ENCODE assay signal across 1 cellular context in the genomic region with DNA sequence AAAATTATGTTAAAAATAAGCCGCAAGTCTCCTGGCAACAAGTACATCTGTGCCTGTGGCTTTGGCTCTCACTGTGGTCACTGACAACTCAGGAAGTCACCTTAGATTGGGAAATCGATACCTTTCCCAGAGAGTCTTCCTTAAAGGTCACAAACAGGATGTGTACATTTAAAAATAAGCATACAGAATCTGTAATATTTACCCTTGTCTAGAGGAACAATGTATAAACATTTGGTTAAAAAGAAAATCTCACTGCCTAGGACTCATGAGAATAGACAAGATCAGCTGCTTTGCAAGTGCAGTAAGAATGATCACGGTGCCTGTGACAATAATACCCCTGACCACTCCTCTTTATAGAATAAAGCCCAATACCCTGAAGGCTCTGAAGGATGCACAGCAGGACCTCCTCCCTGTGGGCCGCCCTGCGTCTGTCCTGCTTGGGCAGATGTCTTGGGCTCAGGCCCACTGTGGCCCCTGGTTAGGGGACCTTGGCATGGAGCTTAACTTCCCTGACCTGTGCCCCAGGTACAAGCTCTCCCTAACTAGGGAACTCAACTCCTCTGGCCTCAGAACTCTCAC.
A peak's percentile ranks its signal among the peaks of the same experiment; 100 is the strongest.
TF ChIP-seq lines count a peak whose summit lies in the region.

No MANE protein-coding gene starts in this region.

TF ChIP-seq in HepG2, 621 proteins besides CTCF, POLR2A, EP300 and RAD21 (continued from another document and continues in another):
- no peak for TF ChIP-seq TBP (CRISPR knock-in tag; IDR thresholded peaks at IDR 0.05)
- TF ChIP-seq ZNF441 (CRISPR knock-in tag; IDR thresholded peaks at IDR 0.05; ENCODE audit: borderline replicate concordance) = no peak
- TF ChIP-seq, protein P1, sequence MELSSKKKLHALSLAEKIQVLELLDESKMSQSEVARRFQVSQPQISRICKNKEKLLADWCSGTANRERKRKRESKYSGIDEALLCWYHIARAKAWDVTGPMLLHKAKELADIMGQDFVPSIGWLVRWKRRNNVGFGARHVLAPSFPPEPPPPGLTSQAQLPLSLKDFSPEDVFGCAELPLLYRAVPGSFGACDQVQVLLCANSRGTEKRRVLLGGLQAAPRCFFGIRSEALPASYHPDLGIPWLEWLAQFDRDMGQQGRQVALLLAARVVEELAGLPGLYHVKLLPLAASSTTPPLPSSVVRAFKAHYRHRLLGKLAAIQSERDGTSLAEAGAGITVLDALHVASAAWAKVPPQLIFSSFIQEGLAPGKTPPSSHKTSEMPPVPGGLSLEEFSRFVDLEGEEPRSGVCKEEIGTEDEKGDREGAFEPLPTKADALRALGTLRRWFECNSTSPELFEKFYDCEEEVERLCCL (CRISPR knock-in tag; IDR thresholded peaks at IDR 0.05; ENCODE audit: borderline replicate concordance) = no peak
- peak; percentile 95 for TF ChIP-seq ETV5 (CRISPR knock-in tag; IDR thresholded peaks at IDR 0.05; ENCODE audit: borderline replicate concordance)
- TF ChIP-seq ZNF326 (CRISPR knock-in tag; IDR thresholded peaks at IDR 0.05; ENCODE audit: borderline replicate concordance) = no peak
- TF ChIP-seq, protein P2, sequence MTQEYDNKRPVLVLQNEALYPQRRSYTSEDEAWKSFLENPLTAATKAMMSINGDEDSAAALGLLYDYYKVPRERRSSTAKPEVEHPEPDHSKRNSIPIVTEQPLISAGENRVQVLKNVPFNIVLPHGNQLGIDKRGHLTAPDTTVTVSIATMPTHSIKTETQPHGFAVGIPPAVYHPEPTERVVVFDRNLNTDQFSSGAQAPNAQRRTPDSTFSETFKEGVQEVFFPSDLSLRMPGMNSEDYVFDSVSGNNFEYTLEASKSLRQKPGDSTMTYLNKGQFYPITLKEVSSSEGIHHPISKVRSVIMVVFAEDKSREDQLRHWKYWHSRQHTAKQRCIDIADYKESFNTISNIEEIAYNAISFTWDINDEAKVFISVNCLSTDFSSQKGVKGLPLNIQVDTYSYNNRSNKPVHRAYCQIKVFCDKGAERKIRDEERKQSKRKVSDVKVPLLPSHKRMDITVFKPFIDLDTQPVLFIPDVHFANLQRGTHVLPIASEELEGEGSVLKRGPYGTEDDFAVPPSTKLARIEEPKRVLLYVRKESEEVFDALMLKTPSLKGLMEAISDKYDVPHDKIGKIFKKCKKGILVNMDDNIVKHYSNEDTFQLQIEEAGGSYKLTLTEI (CRISPR knock-in tag; conservative IDR thresholded peaks at IDR 0.05) = no peak
- TF ChIP-seq NPAS2 (CRISPR knock-in tag; IDR thresholded peaks at IDR 0.05; ENCODE audit: borderline replicate concordance) = no peak
- TF ChIP-seq, protein P3, sequence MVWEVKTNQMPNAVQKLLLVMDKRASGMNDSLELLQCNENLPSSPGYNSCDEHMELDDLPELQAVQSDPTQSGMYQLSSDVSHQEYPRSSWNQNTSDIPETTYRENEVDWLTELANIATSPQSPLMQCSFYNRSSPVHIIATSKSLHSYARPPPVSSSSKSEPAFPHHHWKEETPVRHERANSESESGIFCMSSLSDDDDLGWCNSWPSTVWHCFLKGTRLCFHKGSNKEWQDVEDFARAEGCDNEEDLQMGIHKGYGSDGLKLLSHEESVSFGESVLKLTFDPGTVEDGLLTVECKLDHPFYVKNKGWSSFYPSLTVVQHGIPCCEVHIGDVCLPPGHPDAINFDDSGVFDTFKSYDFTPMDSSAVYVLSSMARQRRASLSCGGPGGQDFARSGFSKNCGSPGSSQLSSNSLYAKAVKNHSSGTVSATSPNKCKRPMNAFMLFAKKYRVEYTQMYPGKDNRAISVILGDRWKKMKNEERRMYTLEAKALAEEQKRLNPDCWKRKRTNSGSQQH (CRISPR knock-in tag; IDR thresholded peaks at IDR 0.05; ENCODE audit: low read depth) = no peak
- no peak for TF ChIP-seq CEBPB (IDR thresholded peaks at IDR 0.05; ENCODE audit: borderline replicate concordance, low read depth, low read length)
- TF ChIP-seq, protein P4, sequence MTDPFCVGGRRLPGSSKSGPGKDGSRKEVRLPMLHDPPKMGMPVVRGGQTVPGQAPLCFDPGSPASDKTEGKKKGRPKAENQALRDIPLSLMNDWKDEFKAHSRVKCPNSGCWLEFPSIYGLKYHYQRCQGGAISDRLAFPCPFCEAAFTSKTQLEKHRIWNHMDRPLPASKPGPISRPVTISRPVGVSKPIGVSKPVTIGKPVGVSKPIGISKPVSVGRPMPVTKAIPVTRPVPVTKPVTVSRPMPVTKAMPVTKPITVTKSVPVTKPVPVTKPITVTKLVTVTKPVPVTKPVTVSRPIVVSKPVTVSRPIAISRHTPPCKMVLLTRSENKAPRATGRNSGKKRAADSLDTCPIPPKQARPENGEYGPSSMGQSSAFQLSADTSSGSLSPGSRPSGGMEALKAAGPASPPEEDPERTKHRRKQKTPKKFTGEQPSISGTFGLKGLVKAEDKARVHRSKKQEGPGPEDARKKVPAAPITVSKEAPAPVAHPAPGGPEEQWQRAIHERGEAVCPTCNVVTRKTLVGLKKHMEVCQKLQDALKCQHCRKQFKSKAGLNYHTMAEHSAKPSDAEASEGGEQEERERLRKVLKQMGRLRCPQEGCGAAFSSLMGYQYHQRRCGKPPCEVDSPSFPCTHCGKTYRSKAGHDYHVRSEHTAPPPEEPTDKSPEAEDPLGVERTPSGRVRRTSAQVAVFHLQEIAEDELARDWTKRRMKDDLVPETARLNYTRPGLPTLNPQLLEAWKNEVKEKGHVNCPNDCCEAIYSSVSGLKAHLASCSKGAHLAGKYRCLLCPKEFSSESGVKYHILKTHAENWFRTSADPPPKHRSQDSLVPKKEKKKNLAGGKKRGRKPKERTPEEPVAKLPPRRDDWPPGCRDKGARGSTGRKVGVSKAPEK (CRISPR knock-in tag; IDR thresholded peaks at IDR 0.05; ENCODE audit: borderline replicate concordance) = no peak
- 0 out of 2 replicates have a peak, but pooled peaks have one; percentile 40 for TF ChIP-seq ISL2 (CRISPR knock-in tag; IDR thresholded peaks at IDR 0.05)
- TF ChIP-seq MBD4 (IDR thresholded peaks at IDR 0.05; ENCODE audit: borderline replicate concordance, low read length) = peak; percentile 76; the same call in 1 of the 2 replicates
- TF ChIP-seq, protein P5, sequence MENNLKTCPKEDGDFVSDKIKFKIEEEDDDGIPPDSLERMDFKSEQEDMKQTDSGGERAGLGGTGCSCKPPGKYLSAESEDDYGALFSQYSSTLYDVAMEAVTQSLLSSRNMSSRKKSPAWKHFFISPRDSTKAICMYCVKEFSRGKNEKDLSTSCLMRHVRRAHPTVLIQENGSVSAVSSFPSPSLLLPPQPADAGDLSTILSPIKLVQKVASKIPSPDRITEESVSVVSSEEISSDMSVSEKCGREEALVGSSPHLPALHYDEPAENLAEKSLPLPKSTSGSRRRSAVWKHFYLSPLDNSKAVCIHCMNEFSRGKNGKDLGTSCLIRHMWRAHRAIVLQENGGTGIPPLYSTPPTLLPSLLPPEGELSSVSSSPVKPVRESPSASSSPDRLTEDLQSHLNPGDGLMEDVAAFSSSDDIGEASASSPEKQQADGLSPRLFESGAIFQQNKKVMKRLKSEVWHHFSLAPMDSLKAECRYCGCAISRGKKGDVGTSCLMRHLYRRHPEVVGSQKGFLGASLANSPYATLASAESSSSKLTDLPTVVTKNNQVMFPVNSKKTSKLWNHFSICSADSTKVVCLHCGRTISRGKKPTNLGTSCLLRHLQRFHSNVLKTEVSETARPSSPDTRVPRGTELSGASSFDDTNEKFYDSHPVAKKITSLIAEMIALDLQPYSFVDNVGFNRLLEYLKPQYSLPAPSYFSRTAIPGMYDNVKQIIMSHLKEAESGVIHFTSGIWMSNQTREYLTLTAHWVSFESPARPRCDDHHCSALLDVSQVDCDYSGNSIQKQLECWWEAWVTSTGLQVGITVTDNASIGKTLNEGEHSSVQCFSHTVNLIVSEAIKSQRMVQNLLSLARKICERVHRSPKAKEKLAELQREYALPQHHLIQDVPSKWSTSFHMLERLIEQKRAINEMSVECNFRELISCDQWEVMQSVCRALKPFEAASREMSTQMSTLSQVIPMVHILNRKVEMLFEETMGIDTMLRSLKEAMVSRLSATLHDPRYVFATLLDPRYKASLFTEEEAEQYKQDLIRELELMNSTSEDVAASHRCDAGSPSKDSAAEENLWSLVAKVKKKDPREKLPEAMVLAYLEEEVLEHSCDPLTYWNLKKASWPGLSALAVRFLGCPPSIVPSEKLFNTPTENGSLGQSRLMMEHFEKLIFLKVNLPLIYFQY (CRISPR knock-in tag; IDR thresholded peaks at IDR 0.05; ENCODE audit: borderline replicate concordance) = no peak
- TF ChIP-seq GATAD1 (CRISPR knock-in tag; IDR thresholded peaks at IDR 0.05) = no peak
- TF ChIP-seq HDAC2 (CRISPR knock-in tag; IDR thresholded peaks at IDR 0.05) = peak; percentile 34; the same call in 1 of the 2 replicates
- TF ChIP-seq MAFK (conservative IDR thresholded peaks at IDR 0.05 in 1 of 2, IDR thresholded peaks at IDR 0.05 in 1 of 2; ENCODE audit: low read length in 2 of 2) = no peak
- TF ChIP-seq, protein P6, sequence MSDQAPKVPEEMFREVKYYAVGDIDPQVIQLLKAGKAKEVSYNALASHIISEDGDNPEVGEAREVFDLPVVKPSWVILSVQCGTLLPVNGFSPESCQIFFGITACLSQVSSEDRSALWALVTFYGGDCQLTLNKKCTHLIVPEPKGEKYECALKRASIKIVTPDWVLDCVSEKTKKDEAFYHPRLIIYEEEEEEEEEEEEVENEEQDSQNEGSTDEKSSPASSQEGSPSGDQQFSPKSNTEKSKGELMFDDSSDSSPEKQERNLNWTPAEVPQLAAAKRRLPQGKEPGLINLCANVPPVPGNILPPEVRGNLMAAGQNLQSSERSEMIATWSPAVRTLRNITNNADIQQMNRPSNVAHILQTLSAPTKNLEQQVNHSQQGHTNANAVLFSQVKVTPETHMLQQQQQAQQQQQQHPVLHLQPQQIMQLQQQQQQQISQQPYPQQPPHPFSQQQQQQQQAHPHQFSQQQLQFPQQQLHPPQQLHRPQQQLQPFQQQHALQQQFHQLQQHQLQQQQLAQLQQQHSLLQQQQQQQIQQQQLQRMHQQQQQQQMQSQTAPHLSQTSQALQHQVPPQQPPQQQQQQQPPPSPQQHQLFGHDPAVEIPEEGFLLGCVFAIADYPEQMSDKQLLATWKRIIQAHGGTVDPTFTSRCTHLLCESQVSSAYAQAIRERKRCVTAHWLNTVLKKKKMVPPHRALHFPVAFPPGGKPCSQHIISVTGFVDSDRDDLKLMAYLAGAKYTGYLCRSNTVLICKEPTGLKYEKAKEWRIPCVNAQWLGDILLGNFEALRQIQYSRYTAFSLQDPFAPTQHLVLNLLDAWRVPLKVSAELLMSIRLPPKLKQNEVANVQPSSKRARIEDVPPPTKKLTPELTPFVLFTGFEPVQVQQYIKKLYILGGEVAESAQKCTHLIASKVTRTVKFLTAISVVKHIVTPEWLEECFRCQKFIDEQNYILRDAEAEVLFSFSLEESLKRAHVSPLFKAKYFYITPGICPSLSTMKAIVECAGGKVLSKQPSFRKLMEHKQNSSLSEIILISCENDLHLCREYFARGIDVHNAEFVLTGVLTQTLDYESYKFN (CRISPR knock-in tag; conservative IDR thresholded peaks at IDR 0.05) = peak; percentile 69; the same call in 1 of the 2 replicates
- TF ChIP-seq ELF1 (CRISPR knock-in tag; IDR thresholded peaks at IDR 0.05) = no peak
- no peak for TF ChIP-seq ZFP41 (CRISPR knock-in tag; IDR thresholded peaks at IDR 0.05; ENCODE audit: borderline replicate concordance)
- TF ChIP-seq MED1 (CRISPR knock-in tag; IDR thresholded peaks at IDR 0.05) = peak; percentile 88
- TF ChIP-seq ZBTB20 (CRISPR knock-in tag; IDR thresholded peaks at IDR 0.05; ENCODE audit: borderline replicate concordance, low read depth) = peak; percentile 80; the same call in 1 of the 2 replicates
- peak in 1 of 2 experiments; percentile 44; a peak in 2 of 4 replicates for TF ChIP-seq KLF16 (CRISPR knock-in tag; IDR thresholded peaks at IDR 0.05)
- 0 out of 2 replicates have a peak, but pooled peaks have one; percentile 40 for TF ChIP-seq ONECUT2 (CRISPR knock-in tag; IDR thresholded peaks at IDR 0.05)
- 0 out of 2 replicates have a peak, but pooled peaks have one; percentile 56 for TF ChIP-seq SSRP1 (CRISPR knock-in tag; IDR thresholded peaks at IDR 0.05)
- no peak for TF ChIP-seq PRMT3 (CRISPR knock-in tag; IDR thresholded peaks at IDR 0.05; ENCODE audit: borderline replicate concordance, low read depth)
- no peak for TF ChIP-seq AHR (CRISPR knock-in tag; IDR thresholded peaks at IDR 0.05)
- TF ChIP-seq ZNF577 (CRISPR knock-in tag; IDR thresholded peaks at IDR 0.05; ENCODE audit: borderline replicate concordance, low read depth) = no peak
- TF ChIP-seq, protein P7, sequence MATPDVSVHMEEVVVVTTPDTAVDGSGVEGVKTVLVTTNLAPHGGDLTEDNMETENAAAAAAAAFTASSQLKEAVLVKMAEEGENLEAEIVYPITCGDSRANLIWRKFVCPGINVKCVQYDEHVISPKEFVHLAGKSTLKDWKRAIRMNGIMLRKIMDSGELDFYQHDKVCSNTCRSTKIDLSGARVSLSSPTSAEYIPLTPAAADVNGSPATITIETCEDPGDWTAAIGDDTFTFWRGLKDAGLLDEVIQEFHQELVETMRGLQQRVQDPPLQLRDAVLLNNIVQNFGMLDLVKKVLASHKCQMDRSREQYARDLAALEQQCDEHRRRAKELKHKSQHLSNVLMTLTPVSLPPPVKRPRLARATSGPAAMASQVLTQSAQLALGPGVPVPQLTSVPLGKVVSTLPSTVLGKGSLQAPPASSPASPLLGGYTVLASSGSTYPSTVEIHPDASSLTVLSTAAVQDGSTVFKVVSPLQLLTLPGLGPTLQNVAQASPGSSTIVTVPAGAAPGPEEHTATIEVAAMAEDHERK (CRISPR knock-in tag; IDR thresholded peaks at IDR 0.05; ENCODE audit: low read depth) = no peak
- peak; percentile 36 for TF ChIP-seq SALL1 (CRISPR knock-in tag; IDR thresholded peaks at IDR 0.05)
- TF ChIP-seq, protein P8, sequence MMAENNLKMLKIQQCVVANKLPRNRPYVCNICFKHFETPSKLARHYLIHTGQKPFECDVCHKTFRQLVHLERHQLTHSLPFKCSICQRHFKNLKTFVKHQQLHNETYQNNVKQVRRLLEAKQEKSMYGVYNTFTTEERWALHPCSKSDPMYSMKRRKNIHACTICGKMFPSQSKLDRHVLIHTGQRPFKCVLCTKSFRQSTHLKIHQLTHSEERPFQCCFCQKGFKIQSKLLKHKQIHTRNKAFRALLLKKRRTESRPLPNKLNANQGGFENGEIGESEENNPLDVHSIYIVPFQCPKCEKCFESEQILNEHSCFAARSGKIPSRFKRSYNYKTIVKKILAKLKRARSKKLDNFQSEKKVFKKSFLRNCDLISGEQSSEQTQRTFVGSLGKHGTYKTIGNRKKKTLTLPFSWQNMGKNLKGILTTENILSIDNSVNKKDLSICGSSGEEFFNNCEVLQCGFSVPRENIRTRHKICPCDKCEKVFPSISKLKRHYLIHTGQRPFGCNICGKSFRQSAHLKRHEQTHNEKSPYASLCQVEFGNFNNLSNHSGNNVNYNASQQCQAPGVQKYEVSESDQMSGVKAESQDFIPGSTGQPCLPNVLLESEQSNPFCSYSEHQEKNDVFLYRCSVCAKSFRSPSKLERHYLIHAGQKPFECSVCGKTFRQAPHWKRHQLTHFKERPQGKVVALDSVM (CRISPR knock-in tag; IDR thresholded peaks at IDR 0.05) = no peak
- TF ChIP-seq MTA1 (CRISPR knock-in tag; IDR thresholded peaks at IDR 0.05; ENCODE audit: borderline replicate concordance) = no peak
- TF ChIP-seq, protein P9, sequence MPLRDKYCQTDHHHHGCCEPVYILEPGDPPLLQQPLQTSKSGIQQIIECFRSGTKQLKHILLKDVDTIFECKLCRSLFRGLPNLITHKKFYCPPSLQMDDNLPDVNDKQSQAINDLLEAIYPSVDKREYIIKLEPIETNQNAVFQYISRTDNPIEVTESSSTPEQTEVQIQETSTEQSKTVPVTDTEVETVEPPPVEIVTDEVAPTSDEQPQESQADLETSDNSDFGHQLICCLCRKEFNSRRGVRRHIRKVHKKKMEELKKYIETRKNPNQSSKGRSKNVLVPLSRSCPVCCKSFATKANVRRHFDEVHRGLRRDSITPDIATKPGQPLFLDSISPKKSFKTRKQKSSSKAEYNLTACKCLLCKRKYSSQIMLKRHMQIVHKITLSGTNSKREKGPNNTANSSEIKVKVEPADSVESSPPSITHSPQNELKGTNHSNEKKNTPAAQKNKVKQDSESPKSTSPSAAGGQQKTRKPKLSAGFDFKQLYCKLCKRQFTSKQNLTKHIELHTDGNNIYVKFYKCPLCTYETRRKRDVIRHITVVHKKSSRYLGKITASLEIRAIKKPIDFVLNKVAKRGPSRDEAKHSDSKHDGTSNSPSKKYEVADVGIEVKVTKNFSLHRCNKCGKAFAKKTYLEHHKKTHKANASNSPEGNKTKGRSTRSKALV (CRISPR knock-in tag; IDR thresholded peaks at IDR 0.05) = 0 out of 2 replicates have a peak, but pooled peaks have one; percentile 22
- TF ChIP-seq FOSL2 (CRISPR knock-in tag; IDR thresholded peaks at IDR 0.05) = no peak
